19 cellular contexts compared by ENCODE assay signal in the genomic region with DNA sequence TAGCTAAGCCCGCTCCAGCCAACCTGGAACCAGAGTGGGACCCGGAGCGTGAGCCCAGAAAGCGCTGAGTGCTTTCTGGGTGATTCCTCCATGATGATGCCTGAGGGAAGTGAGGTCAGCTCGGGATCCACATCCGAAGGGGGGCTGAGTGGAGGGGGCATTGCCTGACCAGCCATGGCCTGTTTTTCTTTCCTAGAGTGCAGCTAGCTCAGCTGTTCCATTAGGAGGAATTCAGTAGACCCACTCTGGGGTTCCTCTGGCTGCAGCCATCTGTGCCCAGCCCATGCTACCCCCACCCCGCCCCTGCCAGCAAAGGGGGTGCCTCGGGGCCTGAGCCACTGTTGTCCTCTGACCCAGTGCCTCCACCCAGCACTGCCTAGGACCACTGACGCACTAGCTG. TPM values are rescaled to one million over a fixed set of nuclear protein-coding genes. Genes with fewer than 3 reads are reported as not detected.
DNase-seq lines count a peak whose midpoint lies in the region; ATAC-seq and TF ChIP-seq lines count a peak whose summit lies in the region.
"Had no signal": no experiment of that assay in that cellular context is flagged by ENCODE, and none has a peak within 500 bp of the region (broad histone marks: within the 10 kb centered on the region; RNA-seq: fewer than 3 reads in every experiment).

No MANE protein-coding gene starts in this region.

- ATAC-seq in stimulated activated naive B cell treated with anti-CD40 and anti-IgM and Interleukin-4, amounts not matched to agents 10 μg/mL and 1 μg/mL and 100 μg/mL, for 72 hours (replicated peaks) = no peak
- no peak for ATAC-seq in GM21576 (IDR thresholded peaks at IDR 0.05; ENCODE audit: unreplicated experiment)
- no peak for ATAC-seq in GM18858 (IDR thresholded peaks at IDR 0.05; ENCODE audit: unreplicated experiment)
- no peak for ATAC-seq in HG02610 (IDR thresholded peaks at IDR 0.05; ENCODE audit: unreplicated experiment)
- ATAC-seq: CD8-positive, alpha-beta T cell; GM12878 had no signal

- peaks cover 67% of the 10 kb centered on the region for H3K36me3 ChIP-seq in osteoblast (ENCODE audit: insufficient read depth, low read length)

- H3K4me1 ChIP-seq in osteoblast (ENCODE audit: insufficient read depth, low read length) = no peaks in the 10 kb centered on the region
- H3K4me1 ChIP-seq: HAP-1 had no signal

- H4K20me1 ChIP-seq in osteoblast (ENCODE audit: insufficient read depth, low read length) = no peaks in the 10 kb centered on the region

- no peaks in the 10 kb centered on the region for H3K79me2 ChIP-seq in osteoblast (ENCODE audit: insufficient read depth, low read length)

- peaks cover 6% of the 10 kb centered on the region for H3K27me3 Mint-ChIP-seq in glutamatergic neuron (ENCODE audit: unreplicated experiment)
- H3K27me3 Mint-ChIP-seq in stimulated activated naive B cell treated with anti-CD40 and anti-IgM and Interleukin-4, amounts not matched to agents 10 μg/mL and 1 μg/mL and 100 μg/mL, for 72 hours = no peaks in the 10 kb centered on the region
- H3K27me3 Mint-ChIP-seq: B cell had no signal

- H3K27ac ChIP-seq in RWPE1 = peak overlapping the region; percentile 20
- no peak overlapping the region for H3K27ac ChIP-seq in osteoblast (ENCODE audit: low read depth, low read length)
- H3K27ac ChIP-seq: BLaER1 treated with 17β-estradiol and CSF1 and Interleukin-3, amounts not matched to agents 10 nM and 100 nM; GM23248; HL-60 had no signal

- TF ChIP-seq CTCF in RWPE1 (conservative IDR thresholded peaks at IDR 0.05; ENCODE audit: low read depth) = no peak
- no peak for TF ChIP-seq CTCF in glutamatergic neuron (IDR thresholded peaks at IDR 0.05; ENCODE audit: partially characterized antibody, unreplicated experiment)
- TF ChIP-seq CTCF in osteoblast (IDR thresholded peaks at IDR 0.05; ENCODE audit: extremely low read depth, low read depth, low read length) = no peak

- no peak overlapping the region for H3K4me2 ChIP-seq in osteoblast (ENCODE audit: insufficient read depth, low read length)
- H3K4me2 ChIP-seq: BLaER1 treated with 17β-estradiol and CSF1 and Interleukin-3, amounts not matched to agents 10 nM and 100 nM had no signal

- peaks cover 17% of the 10 kb centered on the region for H3K9me3 Mint-ChIP-seq in glutamatergic neuron (ENCODE audit: unreplicated experiment)
- H3K9me3 Mint-ChIP-seq in stimulated activated naive B cell treated with anti-CD40 and anti-IgM and Interleukin-4, amounts not matched to agents 10 μg/mL and 1 μg/mL and 100 μg/mL, for 72 hours = no peaks in the 10 kb centered on the region
- H3K9me3 Mint-ChIP-seq: CD8-positive, alpha-beta T cell had no signal

- H3K27ac Mint-ChIP-seq in glutamatergic neuron (ENCODE audit: unreplicated experiment) = peak overlapping the region; percentile 72
- H3K27ac Mint-ChIP-seq in stimulated activated naive B cell treated with anti-CD40 and anti-IgM and Interleukin-4, amounts not matched to agents 10 μg/mL and 1 μg/mL and 100 μg/mL, for 72 hours = peak overlapping the region; percentile 59
- H3K27ac Mint-ChIP-seq: B cell; CD8-positive, alpha-beta T cell had no signal

- peak overlapping the region; percentile 68 for H3K4me3 Mint-ChIP-seq in glutamatergic neuron (ENCODE audit: unreplicated experiment)
- H3K4me3 Mint-ChIP-seq in stimulated activated naive B cell treated with anti-CD40 and anti-IgM and Interleukin-4, amounts not matched to agents 10 μg/mL and 1 μg/mL and 100 μg/mL, for 72 hours = no peak overlapping the region
- H3K4me3 Mint-ChIP-seq: B cell; CD8-positive, alpha-beta T cell had no signal

- no peaks in the 10 kb centered on the region for H3K27me3 ChIP-seq in osteoblast (ENCODE audit: insufficient read depth, low read length)
- H3K27me3 ChIP-seq: BLaER1 treated with 17β-estradiol and CSF1 and Interleukin-3, amounts not matched to agents 10 nM and 100 nM had no signal

- H3K4me3 ChIP-seq in osteoblast (ENCODE audit: insufficient read depth, low read length) = no peak overlapping the region
- H3K4me3 ChIP-seq: BLaER1 treated with 17β-estradiol and CSF1 and Interleukin-3, amounts not matched to agents 10 nM and 100 nM; GM12878; GM23248; HAP-1 had no signal

- no peaks in the 10 kb centered on the region for H3K9me3 ChIP-seq in osteoblast (ENCODE audit: low read depth, low read length)
- H3K9me3 ChIP-seq: BLaER1 treated with 17β-estradiol and CSF1 and Interleukin-3, amounts not matched to agents 10 nM and 100 nM; HAP-1 had no signal

- peaks cover 4% of the 10 kb centered on the region for H3K36me3 Mint-ChIP-seq in glutamatergic neuron (ENCODE audit: unreplicated experiment)
- peaks cover 46 to 47% of the 10 kb centered on the region in 2 donors for H3K36me3 Mint-ChIP-seq in stimulated activated naive B cell treated with anti-CD40 and anti-IgM and Interleukin-4, amounts not matched to agents 10 μg/mL and 1 μg/mL and 100 μg/mL, for 72 hours

- no peak for DNase-seq in RWPE1 (ENCODE audit: low spot score)
- no peak for DNase-seq in glutamatergic neuron
- peak; percentile 62 for DNase-seq in osteoblast (ENCODE audit: insufficient read length, low spot score, missing footprints)
- DNase-seq in stimulated activated naive B cell treated with anti-CD40 and anti-IgM and Interleukin-4, amounts not matched to agents 10 μg/mL and 1 μg/mL and 100 μg/mL, for 72 hours = no peak
- DNase-seq: Calu3; CD8-positive, alpha-beta T cell; DMS79 treated with DMSO at 0.1 percent for 48 hours; GM23248 had no signal

- H3K4me1 Mint-ChIP-seq in glutamatergic neuron (ENCODE audit: low read depth, unreplicated experiment) = peaks cover 27% of the 10 kb centered on the region
- no peaks in the 10 kb centered on the region for H3K4me1 Mint-ChIP-seq in stimulated activated naive B cell treated with anti-CD40 and anti-IgM and Interleukin-4, amounts not matched to agents 10 μg/mL and 1 μg/mL and 100 μg/mL, for 72 hours
- H3K4me1 Mint-ChIP-seq: B cell had no signal

- no peak overlapping the region for H2AFZ ChIP-seq in osteoblast (ENCODE audit: low read length)
- H2AFZ ChIP-seq: GM23248 had no signal

- CTCF ChIA-PET in RWPE1 (lab: Yijun Ruan, JAX) = no interaction called here

- POLR2A ChIA-PET in RWPE1 (lab: Yijun Ruan, JAX; ENCODE audit: low non-redundant PET) = no interaction called here

RNA-seq across cellular contexts. Expression of a gene that starts 9.6 kb away (rescaled TPM):
- total RNA-seq in glutamatergic neuron (ENCODE audit: unreplicated experiment) (4.1 TPM), osteoblast (1.4 and 1.5 TPM in 2 replicates)
- total RNA-seq: A172 had no signal

RNA-seq across cellular contexts. Expression of a gene that starts 15.8 kb away (rescaled TPM):
- total RNA-seq in glutamatergic neuron (ENCODE audit: unreplicated experiment) (not detected), osteoblast (not detected in 2 replicates)
- total RNA-seq: A172; B cell; Calu3; CD8-positive, alpha-beta T cell; GM12878; GM23248; H4; HT1080 had no signal

RNA-seq across cellular contexts. Expression of a gene that starts 32.1 kb away (rescaled TPM):
- total RNA-seq in glutamatergic neuron (ENCODE audit: unreplicated experiment) (29.9 TPM), osteoblast (108 and 121 TPM in 2 replicates)
- total RNA-seq: B cell had no signal

RNA-seq across cellular contexts. Expression of a gene that starts 42.4 kb away (rescaled TPM):
- 66.9 TPM for total RNA-seq in glutamatergic neuron (ENCODE audit: unreplicated experiment)
- 123 and 132 TPM in 2 replicates for total RNA-seq in osteoblast
